ENCODE assay signal across 34 cellular contexts in the genomic region with DNA sequence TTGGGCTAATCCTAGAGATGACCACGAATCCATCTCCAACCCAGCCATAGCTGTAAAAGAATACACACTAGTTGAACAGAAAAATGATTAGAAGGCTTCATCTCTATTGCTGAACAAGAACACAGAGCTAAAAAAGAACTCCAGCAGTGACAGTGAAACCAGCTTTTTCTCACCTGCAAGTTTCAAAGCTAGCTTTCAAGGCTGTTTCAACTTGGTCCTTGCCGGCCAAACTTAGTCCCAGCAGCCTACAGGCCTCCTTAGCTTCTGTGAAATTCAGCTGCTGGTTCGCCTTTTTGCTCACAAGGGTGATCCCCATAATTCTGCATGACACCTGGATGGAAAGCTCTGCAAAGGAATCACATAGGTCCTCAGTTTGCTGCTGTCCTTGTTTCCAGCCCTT. TPM values are rescaled to one million over a fixed set of nuclear protein-coding genes. Genes with fewer than 3 reads are reported as not detected.
"Had no signal": no experiment of that assay in that cellular context is flagged by ENCODE, and none has a peak within 500 bp of the region (broad histone marks: within the 10 kb centered on the region; RNA-seq: fewer than 3 reads in every experiment).

No MANE protein-coding gene starts in this region.

- H3K27me3 Mint-ChIP-seq: activated CD4-positive, alpha-beta T cell treated with anti-CD3 and anti-CD28 coated beads for 36 hours; activated naive CD4-positive, alpha-beta T cell treated with anti-CD3 and anti-CD28 coated beads, Interleukin-2, amount 50 U/mL, for 24 hours had no signal

- H3K27me3 ChIP-seq: ascending aorta, cardiac muscle cell, MG63 had no signal

- ATAC-seq: activated CD4-positive, alpha-beta T cell treated with anti-CD3 and anti-CD28 coated beads for 36 hours; activated CD8-positive, alpha-beta T cell treated with anti-CD3 and anti-CD28 coated beads, Interleukin-2, amount 10 ng/mL, durations not matched to agents 7 days and 5 days; Panc1 had no signal

- H3K27ac ChIP-seq: cardiac muscle cell, SJCRH30, SK-N-MC, WERI-Rb-1 had no signal

- H3K4me3 Mint-ChIP-seq: activated CD4-positive, alpha-beta T cell treated with anti-CD3 and anti-CD28 coated beads for 36 hours; activated CD4-positive, alpha-beta T cell treated with anti-CD3 and anti-CD28 coated beads, Interleukin-2, amount 10 ng/mL, durations not matched to agents 7 days and 5 days; activated CD8-positive, alpha-beta T cell treated with anti-CD3 and anti-CD28 coated beads, Interleukin-2, amount 10 ng/mL, durations not matched to agents 7 days and 5 days; activated naive CD4-positive, alpha-beta T cell treated with anti-CD3 and anti-CD28 coated beads, Interleukin-2, amount 50 U/mL, for 24 hours; activated naive CD8-positive, alpha-beta T cell treated with anti-CD3 and anti-CD28 coated beads, Interleukin-2, amount 10 ng/mL, durations not matched to agents 7 days and 5 days; activated T-cell treated with anti-CD3 and anti-CD28 coated beads, Interleukin-2, amount 50 U/mL, for 24 hours; central memory CD8-positive, alpha-beta T cell had no signal

- H3K4me3 ChIP-seq: ascending aorta, cardiac muscle cell, MG63, SJCRH30, SK-N-MC had no signal

- H3K9me3 ChIP-seq: ascending aorta, MG63 had no signal

- H3K36me3 Mint-ChIP-seq: activated naive CD4-positive, alpha-beta T cell treated with anti-CD3 and anti-CD28 coated beads, Interleukin-2, amount 50 U/mL, for 24 hours; activated naive CD8-positive, alpha-beta T cell treated with anti-CD3 and anti-CD28 coated beads, Interleukin-2, amount 10 ng/mL, durations not matched to agents 7 days and 5 days had no signal

- H3K4me1 Mint-ChIP-seq: activated CD4-positive, alpha-beta T cell treated with anti-CD3 and anti-CD28 coated beads for 36 hours; activated CD4-positive, alpha-beta T cell treated with anti-CD3 and anti-CD28 coated beads, Interleukin-2, amount 10 ng/mL, durations not matched to agents 7 days and 5 days; activated naive CD4-positive, alpha-beta T cell treated with anti-CD3 and anti-CD28 coated beads, Interleukin-2, amount 50 U/mL, for 24 hours; activated naive CD8-positive, alpha-beta T cell treated with anti-CD3 and anti-CD28 coated beads, Interleukin-2, amount 10 ng/mL, durations not matched to agents 7 days and 5 days; central memory CD8-positive, alpha-beta T cell had no signal

- H3K36me3 ChIP-seq: cardiac muscle cell, MG63, SJCRH30, WERI-Rb-1 had no signal

- H3K9me3 Mint-ChIP-seq: activated CD4-positive, alpha-beta T cell treated with anti-CD3 and anti-CD28 coated beads, Interleukin-2, amount 10 ng/mL, durations not matched to agents 7 days and 5 days; activated naive CD4-positive, alpha-beta T cell treated with anti-CD3 and anti-CD28 coated beads, Interleukin-2, amount 50 U/mL, for 24 hours; activated naive CD8-positive, alpha-beta T cell treated with anti-CD3 and anti-CD28 coated beads, Interleukin-2, amount 10 ng/mL, durations not matched to agents 7 days and 5 days; activated T-cell treated with anti-CD3 and anti-CD28 coated beads, Interleukin-2, amount 50 U/mL, for 24 hours; activated T-helper 2 cell treated with anti-CD3 and anti-CD28 coated beads, Interferon-gamma antibody, Interleukin-2, Interleukin-4, amounts not matched to agents 10 μg/mL and 5 μg/mL and 100 μg/mL, durations not matched to agents 14 hours and 24 hours and 36 hours; central memory CD8-positive, alpha-beta T cell had no signal

- H3K4me1 ChIP-seq: SJCRH30 had no signal

- DNase-seq: activated CD4-positive, alpha-beta T cell treated with anti-CD3 and anti-CD28 coated beads for 36 hours; activated CD4-positive, alpha-beta T cell treated with anti-CD3 and anti-CD28 coated beads, Interleukin-2, amount 10 ng/mL, durations not matched to agents 7 days and 5 days; activated CD4-positive, alpha-beta T cell treated with anti-CD3 and anti-CD28 coated beads, Interleukin-2, amount 50 U/mL, for 48 hours; activated CD8-positive, alpha-beta T cell treated with anti-CD3 and anti-CD28 coated beads, Interleukin-2, amount 10 ng/mL, durations not matched to agents 7 days and 5 days; activated gamma-delta T cell; activated naive CD4-positive, alpha-beta T cell treated with Interleukin-2 at 50 U/mL for 16 hours; activated naive CD8-positive, alpha-beta T cell treated with anti-CD3 and anti-CD28 coated beads, Interleukin-2, amount 10 ng/mL, durations not matched to agents 7 days and 5 days; activated T-cell treated with anti-CD3 and anti-CD28 coated beads, Interleukin-2, amount 50 U/mL, for 24 hours; amygdala; MG63; NCI-H1092; NCI-H1436 treated with DMSO at 0.1 percent for 48 hours; NCI-H187; NCI-H2029 treated with DMSO at 0.1 percent for 48 hours; NCI-H2107; NCI-H2171 treated with DMSO at 0.1 percent for 48 hours; NCI-H2227 treated with DMSO at 0.1 percent for 48 hours; NCI-H446; NCI-H510A treated with DMSO at 0.1 percent for 48 hours; NCI-H69; NCI-H82; SHP77; SJCRH30; T1000; WERI-Rb-1 had no signal

- H3K27ac Mint-ChIP-seq: activated CD4-positive, alpha-beta T cell treated with anti-CD3 and anti-CD28 coated beads for 36 hours; activated CD4-positive, alpha-beta T cell treated with anti-CD3 and anti-CD28 coated beads, Interleukin-2, amount 10 ng/mL, durations not matched to agents 7 days and 5 days; activated CD8-positive, alpha-beta T cell treated with anti-CD3 and anti-CD28 coated beads, Interleukin-2, amount 10 ng/mL, durations not matched to agents 7 days and 5 days; activated naive CD4-positive, alpha-beta T cell treated with anti-CD3 and anti-CD28 coated beads, Interleukin-2, amount 50 U/mL, for 24 hours; activated naive CD8-positive, alpha-beta T cell treated with anti-CD3 and anti-CD28 coated beads, Interleukin-2, amount 10 ng/mL, durations not matched to agents 7 days and 5 days; activated T-cell treated with anti-CD3 and anti-CD28 coated beads, Interleukin-2, amount 50 U/mL, for 24 hours; activated T-helper 2 cell treated with anti-CD3 and anti-CD28 coated beads, Interferon-gamma antibody, Interleukin-2, Interleukin-4, amounts not matched to agents 10 μg/mL and 5 μg/mL and 100 μg/mL, durations not matched to agents 14 hours and 24 hours and 36 hours had no signal

RNA-seq across cellular contexts. Expression of a gene that starts 4.4 kb away (rescaled TPM):
- total RNA-seq: activated CD4-positive, alpha-beta T cell treated with anti-CD3 and anti-CD28 coated beads for 36 hours; activated CD4-positive, alpha-beta T cell treated with anti-CD3 and anti-CD28 coated beads, Interleukin-2, amount 10 ng/mL, durations not matched to agents 7 days and 5 days; activated CD8-positive, alpha-beta T cell treated with anti-CD3 and anti-CD28 coated beads, Interleukin-2, amount 10 ng/mL, durations not matched to agents 7 days and 5 days; activated naive CD8-positive, alpha-beta T cell treated with anti-CD3 and anti-CD28 coated beads, Interleukin-2, amount 10 ng/mL, durations not matched to agents 7 days and 5 days; activated T-helper 2 cell treated with anti-CD3 and anti-CD28 coated beads, Interferon-gamma antibody, Interleukin-2, Interleukin-4, amounts not matched to agents 10 μg/mL and 5 μg/mL and 100 μg/mL, durations not matched to agents 14 hours and 24 hours and 36 hours; cardiac muscle cell; SJCRH30; T-helper 1 cell treated with Interleukin-12 subunit alpha and Interleukin-12 subunit beta and Interleukin-4 antibody, amounts not matched to agents 30 ng/mL and 1 ng/mL, for 36 hours; T-helper 2 cell treated with Interferon-gamma antibody and Interleukin-4, amounts not matched to agents 100 ng/mL and 5 ng/mL, for 36 hours had no signal
- polyA plus RNA-seq: cardiac muscle cell had no signal
